ENCODE assay signal across 31 cellular contexts in the genomic region with DNA sequence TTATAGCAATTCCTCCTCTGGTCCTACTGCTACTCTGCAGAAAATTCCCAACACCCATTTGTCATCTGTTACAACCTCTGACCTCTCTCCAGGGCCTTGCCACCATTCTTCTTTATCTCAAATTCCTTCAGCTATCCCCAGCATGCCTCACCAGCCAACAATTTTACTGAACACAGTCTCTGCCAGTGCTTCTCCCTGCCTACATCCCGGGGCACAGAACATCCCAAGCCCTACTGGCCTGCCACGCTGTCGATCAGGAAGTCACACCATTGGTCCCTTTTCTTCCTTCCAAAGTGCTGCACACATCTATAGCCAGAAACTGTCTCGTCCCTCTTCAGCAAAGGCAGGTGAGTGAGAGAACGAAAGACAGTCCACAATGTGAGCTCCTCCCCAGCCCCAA.
DNase-seq lines count a peak whose midpoint lies in the region; ATAC-seq and TF ChIP-seq lines count a peak whose summit lies in the region.
"Had no signal": no experiment of that assay in that cellular context is flagged by ENCODE, and none has a peak within 500 bp of the region (broad histone marks: within the 10 kb centered on the region; RNA-seq: fewer than 3 reads in every experiment).

No MANE protein-coding gene starts in this region.

- TF ChIP-seq POLR2A in thyroid gland (IDR thresholded peaks at IDR 0.05) = no peak

- no peaks in the 10 kb centered on the region for H3K9me3 ChIP-seq in CD8-positive, alpha-beta T cell (ENCODE audit: low read length)
- H3K9me3 ChIP-seq in cardiac muscle cell (ENCODE audit: low read depth) (no peaks in the 10 kb centered on the region), thyroid gland (no peaks in the 10 kb centered on the region)
- H3K9me3 ChIP-seq: esophagus squamous epithelium, MG63, vagina had no signal

- no peak overlapping the region for H3K4me3 ChIP-seq in CD8-positive, alpha-beta T cell (ENCODE audit: low read depth, low read length)
- H3K4me3 ChIP-seq in cardiac muscle cell (no peak overlapping the region), thyroid gland (replicated peaks in 1 of 3) (no peak overlapping the region)
- H3K4me3 ChIP-seq: A549, esophagus squamous epithelium, MG63, vagina had no signal

- CTCF ChIA-PET in CD8-positive, alpha-beta T cell (lab: Charles Lee) = no interaction called here

- no peak for ATAC-seq in CD8-positive, alpha-beta T cell
- ATAC-seq in GM21786 (IDR thresholded peaks at IDR 0.05; ENCODE audit: unreplicated experiment) = no peak
- ATAC-seq: A549; activated CD8-positive, alpha-beta T cell treated with anti-CD3 and anti-CD28 coated beads, Interleukin-2, amount 10 ng/mL, durations not matched to agents 7 days and 5 days; foreskin keratinocyte; PC-3; SK-N-SH treated with all-trans-retinoic acid at 6 μM for 48 hours had no signal

- intact Hi-C loops in CD8-positive, alpha-beta T cell (cut with DNase I, micrococcal nuclease) = no loop called here
- intact Hi-C loops in thyroid gland (cut with DNase I) = no loop called here

- no peak for DNase-seq in CD8-positive, alpha-beta T cell
- DNase-seq in NCI-H226 (peak; percentile 42), cardiac muscle cell (ENCODE audit: low read depth in 1 of 2, low spot score in 1 of 2) (peak in 1 of 2 donors; percentile 42), nephron progenitor cell (no peak), thyroid gland (no peak), hippocampal formation (lab: John Stamatoyannopoulos, UW) (no peak)
- DNase-seq in stimulated activated CD4-positive, alpha-beta T cell treated with anti-CD3 and anti-CD28 coated beads, Interleukin-2, amount 100 ng/mL, for 48 hours = no peak
- DNase-seq: activated CD4-positive, CD25-positive, alpha-beta regulatory T cell treated with anti-CD3 and anti-CD28 coated beads, Interleukin-2, amount 50 U/mL, for 72 hours; activated CD8-positive, alpha-beta T cell treated with anti-CD3 and anti-CD28 coated beads, Interleukin-2, amount 10 ng/mL, durations not matched to agents 7 days and 5 days; activated naive CD4-positive, alpha-beta T cell treated with anti-CD3 and anti-CD28 coated beads, Interleukin-2, amount 50 U/mL, for 16 hours; Calu3; DMS79; esophagus squamous epithelium; foreskin keratinocyte; GOT3; KG1; MG63; NCI-H1105; NCI-H2029; NCI-H526 treated with DMSO at 0.1 percent for 48 hours; PC-3; stimulated activated CD4-positive, alpha-beta T cell treated with anti-CD3 and anti-CD28 coated beads, Interleukin-1b, Interleukin-23, amount 100 ng/mL, for 48 hours had no signal

- no peaks in the 10 kb centered on the region for H3K4me1 Mint-ChIP-seq in CD8-positive, alpha-beta T cell (ENCODE audit: low read depth)
- peaks cover 12% of the 10 kb centered on the region for H3K4me1 Mint-ChIP-seq in nephron progenitor cell
- H3K4me1 Mint-ChIP-seq: central memory CD8-positive, alpha-beta T cell; nephron had no signal

- peak overlapping the region; percentile 9 for H3K27ac Mint-ChIP-seq in CD8-positive, alpha-beta T cell
- peak overlapping the region; percentile 93 for H3K27ac Mint-ChIP-seq in nephron progenitor cell
- H3K27ac Mint-ChIP-seq: activated CD8-positive, alpha-beta T cell treated with anti-CD3 and anti-CD28 coated beads, Interleukin-2, amount 10 ng/mL, durations not matched to agents 7 days and 5 days; activated T-helper 2 cell treated with anti-CD3 and anti-CD28 coated beads, Interferon-gamma antibody, Interleukin-2, Interleukin-4, amounts not matched to agents 10 μg/mL and 5 μg/mL and 100 μg/mL, durations not matched to agents 14 hours and 24 hours and 36 hours; dendritic cell treated with granulocyte-macrophage colony-stimulating factor and Interleukin-4, amounts not matched to agents 40 ng/mL and 50 ng/mL, for 4 days; nephron; stimulated activated naive CD8-positive, alpha-beta T cell treated with anti-CD3 and anti-CD28 coated beads, Interleukin-15, Interleukin-2, amounts not matched to agents 100 ng/mL and 50 ng/mL, for 24 hours had no signal

- H3K27me3 Mint-ChIP-seq in CD8-positive, alpha-beta T cell (ENCODE audit: low read depth) = no peaks in the 10 kb centered on the region
- no peaks in the 10 kb centered on the region for H3K27me3 Mint-ChIP-seq in nephron progenitor cell (ENCODE audit: low read depth, poor library complexity)
- H3K27me3 Mint-ChIP-seq: central memory CD8-positive, alpha-beta T cell; dendritic cell treated with granulocyte-macrophage colony-stimulating factor and Interleukin-4, amounts not matched to agents 40 ng/mL and 50 ng/mL, for 4 days; stimulated activated naive CD8-positive, alpha-beta T cell treated with anti-CD3 and anti-CD28 coated beads, Interleukin-15, Interleukin-2, amounts not matched to agents 100 ng/mL and 50 ng/mL, for 24 hours had no signal

- POLR2A ChIA-PET in CD8-positive, alpha-beta T cell (lab: Charles Lee) = no interaction called here

- H3K27me3 ChIP-seq in CD8-positive, alpha-beta T cell (ENCODE audit: insufficient read depth, low read length) = no peaks in the 10 kb centered on the region
- H3K27me3 ChIP-seq in cardiac muscle cell (no peaks in the 10 kb centered on the region), thyroid gland (no peaks in the 10 kb centered on the region)
- H3K27me3 ChIP-seq: esophagus squamous epithelium, foreskin keratinocyte, MG63, vagina had no signal

- H3K9me3 Mint-ChIP-seq in CD8-positive, alpha-beta T cell = peaks cover 2% of the 10 kb centered on the region
- peaks cover 11% of the 10 kb centered on the region for H3K9me3 Mint-ChIP-seq in nephron progenitor cell
- H3K9me3 Mint-ChIP-seq: activated T-helper 2 cell treated with anti-CD3 and anti-CD28 coated beads, Interferon-gamma antibody, Interleukin-2, Interleukin-4, amounts not matched to agents 10 μg/mL and 5 μg/mL and 100 μg/mL, durations not matched to agents 14 hours and 24 hours and 36 hours; central memory CD8-positive, alpha-beta T cell; dendritic cell treated with granulocyte-macrophage colony-stimulating factor and Interleukin-4, amounts not matched to agents 40 ng/mL and 50 ng/mL, for 4 days had no signal

- no peak overlapping the region for H3K4me3 Mint-ChIP-seq in CD8-positive, alpha-beta T cell
- peak overlapping the region; percentile 9 for H3K4me3 Mint-ChIP-seq in nephron progenitor cell
- H3K4me3 Mint-ChIP-seq: activated CD8-positive, alpha-beta T cell treated with anti-CD3 and anti-CD28 coated beads, Interleukin-2, amount 10 ng/mL, durations not matched to agents 7 days and 5 days; central memory CD8-positive, alpha-beta T cell; dendritic cell treated with granulocyte-macrophage colony-stimulating factor and Interleukin-4, amounts not matched to agents 40 ng/mL and 50 ng/mL, for 4 days; nephron; stimulated activated naive CD8-positive, alpha-beta T cell treated with anti-CD3 and anti-CD28 coated beads, Interleukin-15, Interleukin-2, amounts not matched to agents 100 ng/mL and 50 ng/mL, for 24 hours had no signal

- no peaks in the 10 kb centered on the region for H3K4me1 ChIP-seq in CD8-positive, alpha-beta T cell (ENCODE audit: insufficient read depth, low read length)
- H3K4me1 ChIP-seq in cardiac muscle cell (ENCODE audit: low read depth) (peaks cover 22% of the 10 kb centered on the region), thyroid gland (no peaks in the 10 kb centered on the region)
- H3K4me1 ChIP-seq: A549, esophagus squamous epithelium, foreskin keratinocyte, vagina had no signal

- H3K36me3 Mint-ChIP-seq in CD8-positive, alpha-beta T cell = peaks cover 57% of the 10 kb centered on the region
- H3K36me3 Mint-ChIP-seq in nephron progenitor cell (ENCODE audit: low read depth) = peaks cover 73% of the 10 kb centered on the region

- WGBS in thyroid gland, 2 donors = 95% methylated on average over 5 of the region's 5 CpGs

- H3K36me3 ChIP-seq in CD8-positive, alpha-beta T cell (ENCODE audit: insufficient read depth, low read length) = no peaks in the 10 kb centered on the region
- H3K36me3 ChIP-seq in cardiac muscle cell (peaks cover 8% of the 10 kb centered on the region), thyroid gland (peaks cover 13 to 14% of the 10 kb centered on the region in 2 donors)
- H3K36me3 ChIP-seq: MG63 had no signal

- no peak overlapping the region for H3K27ac ChIP-seq in CD8-positive, alpha-beta T cell (ENCODE audit: low read depth, low read length)
- H3K27ac ChIP-seq in cardiac muscle cell (peak overlapping the region; percentile 5), thyroid gland (no peak overlapping the region)
- H3K27ac ChIP-seq: A549, esophagus squamous epithelium, foreskin keratinocyte, vagina had no signal

- no peak for TF ChIP-seq CTCF in CD8-positive, alpha-beta T cell (IDR thresholded peaks at IDR 0.05)
- no peak for TF ChIP-seq CTCF in cardiac muscle cell (IDR thresholded peaks at IDR 0.05; ENCODE audit: low read depth, low read length)
- no peak for TF ChIP-seq CTCF in nephron progenitor cell (IDR thresholded peaks at IDR 0.05)
- TF ChIP-seq CTCF in thyroid gland (IDR thresholded peaks at IDR 0.05) = no peak
